ENCODE assay signal across 9 cellular contexts in the genomic region with DNA sequence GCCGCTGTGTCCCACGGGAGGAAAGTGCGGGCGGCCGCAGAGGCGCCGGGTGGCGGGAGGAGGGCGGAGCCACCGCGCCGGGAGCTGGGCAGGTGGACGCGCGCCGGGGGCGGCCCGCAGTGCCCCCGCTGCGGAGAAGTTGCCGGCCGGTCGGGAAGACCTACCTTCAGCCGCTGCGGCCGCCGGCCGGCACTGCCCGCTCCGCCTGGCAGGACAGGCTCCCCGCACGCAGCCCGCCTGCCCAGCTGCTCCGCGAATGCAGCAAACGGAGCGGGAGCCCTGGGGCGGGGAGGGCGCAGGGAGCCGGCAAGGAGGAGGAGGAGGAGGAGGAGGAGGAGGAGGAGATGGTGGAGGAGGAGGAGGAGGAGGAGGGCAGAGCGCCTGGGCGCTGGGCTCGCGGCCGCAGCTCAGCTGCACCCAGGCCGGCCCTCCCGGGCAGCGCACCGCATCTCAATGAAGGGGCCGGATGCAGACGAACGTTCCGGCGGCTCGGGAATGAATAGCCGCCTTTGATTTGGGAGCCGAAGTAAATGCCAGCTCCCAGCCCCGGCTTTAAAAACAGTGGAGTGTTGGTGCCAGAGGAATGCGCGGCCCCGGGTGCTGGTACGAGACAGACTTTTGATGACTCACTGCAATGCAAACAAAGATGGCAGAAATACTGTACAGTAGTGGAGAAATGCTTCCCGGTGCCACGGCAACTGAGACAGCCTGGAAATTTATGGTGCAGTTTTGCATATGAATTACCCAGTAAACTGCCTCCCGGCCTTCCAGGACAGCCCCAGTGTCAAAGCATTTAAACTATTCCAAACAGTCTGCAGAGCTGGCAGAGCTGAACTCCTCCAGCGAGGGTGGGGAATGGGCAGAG. TPM values are rescaled to one million over a fixed set of nuclear protein-coding genes. Genes with fewer than 3 reads are reported as not detected.
A peak's percentile ranks its signal among the peaks of the same experiment; 100 is the strongest.
DNase-seq lines count a peak whose midpoint lies in the region; ATAC-seq and TF ChIP-seq lines count a peak whose summit lies in the region.
"Had no signal": no experiment of that assay in that cellular context is flagged by ENCODE, and none has a peak within 500 bp of the region (broad histone marks: within the 10 kb centered on the region; RNA-seq: fewer than 3 reads in every experiment).

No MANE protein-coding gene starts in this region.

- peak overlapping the region; percentile 84 for H3K27ac ChIP-seq in SJSA1
- no peak overlapping the region for H3K27ac ChIP-seq in right lobe of liver

- peaks cover 15 to 24% of the 10 kb centered on the region in 2 donors for H3K4me1 Mint-ChIP-seq in effector memory CD8-positive, alpha-beta T cell (ENCODE audit: low read depth in 2 of 2)

- peak; percentile 78 for DNase-seq in DMS 273 treated with DMSO at 0.1 percent for 48 hours (lab: John Stamatoyannopoulos, UW)
- DNase-seq in LHCN-M2 (ENCODE audit: low read depth) = peak; percentile 88
- DNase-seq in SJSA1 (ENCODE audit: low read depth in 1 of 2, low spot score in 2 of 2) = peak; percentile 90 to 93
- DNase-seq in effector memory CD8-positive, alpha-beta T cell = no peak
- peak in 2 of 3 donors; percentile 47 to 61 for DNase-seq in right lobe of liver
- DNase-seq in stimulated activated CD4-positive, alpha-beta T cell treated with anti-CD3 and anti-CD28 coated beads, Interleukin-4, amount 100 ng/mL, for 24 hours = peak; percentile 28

- H3K4me3 Mint-ChIP-seq in effector memory CD8-positive, alpha-beta T cell = peak overlapping the region; percentile 76 to 80
- H3K4me3 Mint-ChIP-seq: T-helper 1 cell treated with Interleukin-12 subunit alpha and Interleukin-12 subunit beta and Interleukin-4 antibody, amounts not matched to agents 30 μg/mL and 1 μg/mL, for 36 hours had no signal

- intact Hi-C loops in right lobe of liver (cut with DNase I) = no loop called here

- no peak for ATAC-seq in effector memory CD8-positive, alpha-beta T cell (replicated peaks)
- peak; percentile 4 to 33 (median 27) for ATAC-seq in right lobe of liver
- ATAC-seq in GM19397 (IDR thresholded peaks at IDR 0.05; ENCODE audit: unreplicated experiment) = no peak
- ATAC-seq in GM21619 (IDR thresholded peaks at IDR 0.05; ENCODE audit: unreplicated experiment) = no peak

- H3K36me3 Mint-ChIP-seq in effector memory CD8-positive, alpha-beta T cell (ENCODE audit: insufficient read depth) = peaks cover 7% of the 10 kb centered on the region

- no peak for TF ChIP-seq CTCF in right lobe of liver (IDR thresholded peaks at IDR 0.05)

- WGBS in right lobe of liver (ENCODE audit: insufficient coverage, low coverage, low lambda C conversion rate, missing lambda C conversion rate) = 33% methylated on average over 21 of the region's 66 CpGs

- H3K4me1 ChIP-seq in SJSA1 (replicated peaks) = peaks cover 46% of the 10 kb centered on the region
- H3K4me1 ChIP-seq in right lobe of liver = peaks cover 0 to 12% (median 0%) of the 10 kb centered on the region in 4 donors

- no peak overlapping the region for H3K27ac Mint-ChIP-seq in effector memory CD8-positive, alpha-beta T cell
- H3K27ac Mint-ChIP-seq: T-helper 1 cell treated with Interleukin-12 subunit alpha and Interleukin-12 subunit beta and Interleukin-4 antibody, amounts not matched to agents 30 μg/mL and 1 μg/mL, for 36 hours had no signal

- H3K27me3 ChIP-seq in SJSA1 (replicated peaks) (no peaks in the 10 kb centered on the region), right lobe of liver (no peaks in the 10 kb centered on the region)

- H3K4me3 ChIP-seq in SJSA1 = peak overlapping the region; percentile 53
- H3K4me3 ChIP-seq in right lobe of liver = peak overlapping the region; percentile 18 to 35 (median 18)

- H3K36me3 ChIP-seq in SJSA1 (peaks cover 39% of the 10 kb centered on the region), right lobe of liver (peaks cover 0 to 4% (median 0%) of the 10 kb centered on the region in 4 donors)

- H3K9me3 Mint-ChIP-seq in effector memory CD8-positive, alpha-beta T cell = no peaks in the 10 kb centered on the region
- H3K9me3 Mint-ChIP-seq: T-helper 1 cell treated with Interleukin-12 subunit alpha and Interleukin-12 subunit beta and Interleukin-4 antibody, amounts not matched to agents 30 μg/mL and 1 μg/mL, for 36 hours had no signal

- H3K9me3 ChIP-seq in SJSA1 (replicated peaks) (no peaks in the 10 kb centered on the region), right lobe of liver (no peaks in the 10 kb centered on the region)

- no peak for TF ChIP-seq POLR2A in right lobe of liver (IDR thresholded peaks at IDR 0.05)

- no peaks in the 10 kb centered on the region for H3K27me3 Mint-ChIP-seq in effector memory CD8-positive, alpha-beta T cell

RNA-seq across cellular contexts. Expression of gene NACC2, which starts 43.3 kb away (rescaled TPM):
- 29.0 and 34.4 TPM in 2 replicates for total RNA-seq in LHCN-M2 (2014; rRNA removed)
- polyA plus RNA-seq in LHCN-M2 (2012) = 12.0 TPM
- total RNA-seq in SJSA1 (2014; rRNA removed; shearing (Covaris generic)) = 18.9 and 20.2 TPM in 2 replicates
- 10 to 100 TPM; 10.9 to 25.8 (median 13.8) TPM for total RNA-seq in right lobe of liver

Comparison
In these comparisons a context has a peak if more than half of its experiments do, and no peak if none do; other contexts are left out.
1. DNase-seq: peak in DMS 273 treated with DMSO at 0.1 percent for 48 hours (single experiment), LHCN-M2 (single experiment), SJSA1 (2 of 2), right lobe of liver (2 of 3) and stimulated activated CD4-positive, alpha-beta T cell treated with anti-CD3 and anti-CD28 coated beads, Interleukin-4, amount 100 ng/mL, for 24 hours (single experiment); none in effector memory CD8-positive, alpha-beta T cell (0 of 3).
2. ATAC-seq: peak in right lobe of liver (4 of 4); none in effector memory CD8-positive, alpha-beta T cell (single experiment), GM19397 (single experiment) and GM21619 (single experiment).